In the genomic region with DNA sequence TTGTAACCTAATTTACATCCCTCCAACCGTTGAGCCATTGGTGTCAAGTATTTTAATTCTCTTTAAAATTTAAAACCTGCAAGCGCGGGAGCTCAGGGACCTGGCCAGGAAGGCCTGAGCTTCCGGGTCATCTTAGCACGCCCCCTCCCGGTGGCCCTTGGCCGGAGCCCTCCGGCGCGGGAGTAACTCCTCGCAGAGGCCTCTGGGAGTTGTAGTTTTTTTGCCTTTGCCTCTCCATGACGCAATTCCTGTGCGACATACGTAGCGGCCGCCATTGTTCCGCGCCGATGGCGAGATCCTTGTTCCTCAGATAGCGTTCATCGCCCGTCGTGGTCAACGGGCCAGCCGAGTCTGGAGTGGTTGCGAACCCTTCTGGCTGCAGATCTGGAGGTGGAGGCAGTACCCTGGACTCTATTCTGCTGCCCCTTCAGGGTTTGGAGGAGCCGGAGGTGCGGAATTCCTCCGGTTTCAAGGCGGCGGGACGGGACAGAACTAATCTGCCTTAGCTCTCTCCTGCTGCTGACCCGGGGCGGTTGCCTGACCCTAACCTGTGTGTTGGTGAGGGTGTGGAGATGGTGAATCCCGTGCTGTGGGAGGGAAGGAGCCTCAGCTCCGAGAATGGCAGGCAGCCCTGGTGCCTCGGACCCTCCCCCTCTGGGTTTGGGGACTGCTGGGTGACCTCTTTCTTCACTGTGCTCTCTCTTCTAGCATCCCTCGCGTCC, we compare ENCODE assay signal across 1 cellular context.
A peak's percentile ranks its signal among the peaks of the same experiment; 100 is the strongest.
TF ChIP-seq lines count a peak whose summit lies in the region.

TSS of gene ZNF268 (plus strand) at position 258 of the 722 bp plus-strand sequence. CDS start 503 bp downstream, outside the sequence.

TF ChIP-seq in K562, 482 proteins besides CTCF, POLR2A, EP300 and RAD21 (continued from another document and continues in another):
- no peak for TF ChIP-seq PBX2 (CRISPR knock-in tag; IDR thresholded peaks at IDR 0.05; ENCODE audit: low read depth)
- TF ChIP-seq PBX2 (tag; conservative IDR thresholded peaks at IDR 0.05; ENCODE audit: low read depth): no peak
- TF ChIP-seq MECOM (CRISPR knock-in tag; IDR thresholded peaks at IDR 0.05): no peak
- TF ChIP-seq CEBPG (CRISPR knock-in tag; IDR thresholded peaks at IDR 0.05): peak; percentile 87
- TF ChIP-seq CEBPG (tag; conservative IDR thresholded peaks at IDR 0.05 in 1 of 2, IDR thresholded peaks at IDR 0.05 in 1 of 2): peak; percentile 90 to 94
- TF ChIP-seq ATF6 (CRISPR knock-in tag; IDR thresholded peaks at IDR 0.05): no peak
- no peak for TF ChIP-seq SNIP1 (IDR thresholded peaks at IDR 0.05; ENCODE audit: low read depth)
- TF ChIP-seq NR3C1 (CRISPR knock-in tag; IDR thresholded peaks at IDR 0.05): no peak
- TF ChIP-seq NFRKB (IDR thresholded peaks at IDR 0.05; ENCODE audit: low read depth): peak; percentile 73; the same call in 1 of the 2 replicates
- TF ChIP-seq ZNF239 (CRISPR knock-in tag; IDR thresholded peaks at IDR 0.05): no peak
- no peak for TF ChIP-seq ZNF436 (CRISPR knock-in tag; IDR thresholded peaks at IDR 0.05)
- 0 out of 2 replicates have a peak, but pooled peaks have one; percentile 45 for TF ChIP-seq CUX1 (CRISPR knock-in tag; IDR thresholded peaks at IDR 0.05)
- no peak for TF ChIP-seq HNRNPL (IDR thresholded peaks at IDR 0.05; ENCODE audit: low read depth, low read length)
- no peak for TF ChIP-seq KLF13 (tag; IDR thresholded peaks at IDR 0.05; ENCODE audit: borderline replicate concordance, low read depth)
- no peak for TF ChIP-seq TSC22D4 (tag; IDR thresholded peaks at IDR 0.05)
- TF ChIP-seq, protein P1, sequence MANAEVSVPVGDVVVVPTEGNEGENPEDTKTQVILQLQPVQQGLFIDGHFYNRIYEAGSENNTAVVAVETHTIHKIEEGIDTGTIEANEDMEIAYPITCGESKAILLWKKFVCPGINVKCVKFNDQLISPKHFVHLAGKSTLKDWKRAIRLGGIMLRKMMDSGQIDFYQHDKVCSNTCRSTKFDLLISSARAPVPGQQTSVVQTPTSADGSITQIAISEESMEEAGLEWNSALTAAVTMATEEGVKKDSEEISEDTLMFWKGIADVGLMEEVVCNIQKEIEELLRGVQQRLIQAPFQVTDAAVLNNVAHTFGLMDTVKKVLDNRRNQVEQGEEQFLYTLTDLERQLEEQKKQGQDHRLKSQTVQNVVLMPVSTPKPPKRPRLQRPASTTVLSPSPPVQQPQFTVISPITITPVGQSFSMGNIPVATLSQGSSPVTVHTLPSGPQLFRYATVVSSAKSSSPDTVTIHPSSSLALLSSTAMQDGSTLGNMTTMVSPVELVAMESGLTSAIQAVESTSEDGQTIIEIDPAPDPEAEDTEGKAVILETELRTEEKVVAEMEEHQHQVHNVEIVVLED (CRISPR knock-in tag; IDR thresholded peaks at IDR 0.05): peak; percentile 88
- TF ChIP-seq ZBTB2 (IDR thresholded peaks at IDR 0.05): no peak
- peak; percentile 87 for TF ChIP-seq SUPT5H (IDR thresholded peaks at IDR 0.05)
- no peak for TF ChIP-seq SMARCA4 (IDR thresholded peaks at IDR 0.05)
- no peak for TF ChIP-seq ZBTB8A (IDR thresholded peaks at IDR 0.05; ENCODE audit: partially characterized antibody)
- TF ChIP-seq SP2 (IDR thresholded peaks at IDR 0.05; ENCODE audit: extremely low read depth, low read depth, low read length, poor library complexity, severe bottlenecking): no peak
- no peak; the same call in 1 of the 2 replicates for TF ChIP-seq STAT5A (IDR thresholded peaks at IDR 0.05; ENCODE audit: borderline replicate concordance, low read length)
- no peak for TF ChIP-seq ZNF217 (CRISPR knock-in tag; IDR thresholded peaks at IDR 0.05)
- TF ChIP-seq OTX1 (CRISPR knock-in tag; IDR thresholded peaks at IDR 0.05): peak; percentile 47; the same call in 1 of the 2 replicates
- no peak for TF ChIP-seq ZNF507 (tag; conservative IDR thresholded peaks at IDR 0.05)
- peak in 1 of 2 experiments; percentile 71; a peak in 1 of 4 replicates for TF ChIP-seq KDM4B (IDR thresholded peaks at IDR 0.05; ENCODE audit: borderline replicate concordance in 2 of 2, low read depth in 1 of 2)
- 0 out of 2 replicates have a peak, but pooled peaks have one; percentile 11 for TF ChIP-seq ZNF79 (CRISPR knock-in tag; IDR thresholded peaks at IDR 0.05; ENCODE audit: low read depth)
- TF ChIP-seq ZBTB34 (CRISPR knock-in tag; IDR thresholded peaks at IDR 0.05): no peak
- TF ChIP-seq ESRRB (CRISPR knock-in tag; IDR thresholded peaks at IDR 0.05; ENCODE audit: borderline replicate concordance): no peak
- no peak for TF ChIP-seq IRF2 (CRISPR knock-in tag; IDR thresholded peaks at IDR 0.05)
- TF ChIP-seq MEIS2 (IDR thresholded peaks at IDR 0.05; ENCODE audit: partially characterized antibody): no peak
- no peak for TF ChIP-seq CAMTA2 (CRISPR knock-in tag; conservative IDR thresholded peaks at IDR 0.05)
- TF ChIP-seq FOSL1 (tag; conservative IDR thresholded peaks at IDR 0.05): 0 out of 2 replicates have a peak, but pooled peaks have one; percentile 30
- TF ChIP-seq, protein P2, sequence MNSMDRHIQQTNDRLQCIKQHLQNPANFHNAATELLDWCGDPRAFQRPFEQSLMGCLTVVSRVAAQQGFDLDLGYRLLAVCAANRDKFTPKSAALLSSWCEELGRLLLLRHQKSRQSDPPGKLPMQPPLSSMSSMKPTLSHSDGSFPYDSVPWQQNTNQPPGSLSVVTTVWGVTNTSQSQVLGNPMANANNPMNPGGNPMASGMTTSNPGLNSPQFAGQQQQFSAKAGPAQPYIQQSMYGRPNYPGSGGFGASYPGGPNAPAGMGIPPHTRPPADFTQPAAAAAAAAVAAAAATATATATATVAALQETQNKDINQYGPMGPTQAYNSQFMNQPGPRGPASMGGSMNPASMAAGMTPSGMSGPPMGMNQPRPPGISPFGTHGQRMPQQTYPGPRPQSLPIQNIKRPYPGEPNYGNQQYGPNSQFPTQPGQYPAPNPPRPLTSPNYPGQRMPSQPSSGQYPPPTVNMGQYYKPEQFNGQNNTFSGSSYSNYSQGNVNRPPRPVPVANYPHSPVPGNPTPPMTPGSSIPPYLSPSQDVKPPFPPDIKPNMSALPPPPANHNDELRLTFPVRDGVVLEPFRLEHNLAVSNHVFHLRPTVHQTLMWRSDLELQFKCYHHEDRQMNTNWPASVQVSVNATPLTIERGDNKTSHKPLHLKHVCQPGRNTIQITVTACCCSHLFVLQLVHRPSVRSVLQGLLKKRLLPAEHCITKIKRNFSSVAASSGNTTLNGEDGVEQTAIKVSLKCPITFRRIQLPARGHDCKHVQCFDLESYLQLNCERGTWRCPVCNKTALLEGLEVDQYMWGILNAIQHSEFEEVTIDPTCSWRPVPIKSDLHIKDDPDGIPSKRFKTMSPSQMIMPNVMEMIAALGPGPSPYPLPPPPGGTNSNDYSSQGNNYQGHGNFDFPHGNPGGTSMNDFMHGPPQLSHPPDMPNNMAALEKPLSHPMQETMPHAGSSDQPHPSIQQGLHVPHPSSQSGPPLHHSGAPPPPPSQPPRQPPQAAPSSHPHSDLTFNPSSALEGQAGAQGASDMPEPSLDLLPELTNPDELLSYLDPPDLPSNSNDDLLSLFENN (IDR thresholded peaks at IDR 0.05; ENCODE audit: low read depth in 2 of 2, low read length in 2 of 2): no peak
- TF ChIP-seq FUS (optimal IDR thresholded peaks at IDR 0.05; ENCODE audit: low read depth, low read length): no peak
- TF ChIP-seq DLX4 (CRISPR knock-in tag; IDR thresholded peaks at IDR 0.05): no peak
